ENCODE assay signal across 1 cellular context in the genomic region with DNA sequence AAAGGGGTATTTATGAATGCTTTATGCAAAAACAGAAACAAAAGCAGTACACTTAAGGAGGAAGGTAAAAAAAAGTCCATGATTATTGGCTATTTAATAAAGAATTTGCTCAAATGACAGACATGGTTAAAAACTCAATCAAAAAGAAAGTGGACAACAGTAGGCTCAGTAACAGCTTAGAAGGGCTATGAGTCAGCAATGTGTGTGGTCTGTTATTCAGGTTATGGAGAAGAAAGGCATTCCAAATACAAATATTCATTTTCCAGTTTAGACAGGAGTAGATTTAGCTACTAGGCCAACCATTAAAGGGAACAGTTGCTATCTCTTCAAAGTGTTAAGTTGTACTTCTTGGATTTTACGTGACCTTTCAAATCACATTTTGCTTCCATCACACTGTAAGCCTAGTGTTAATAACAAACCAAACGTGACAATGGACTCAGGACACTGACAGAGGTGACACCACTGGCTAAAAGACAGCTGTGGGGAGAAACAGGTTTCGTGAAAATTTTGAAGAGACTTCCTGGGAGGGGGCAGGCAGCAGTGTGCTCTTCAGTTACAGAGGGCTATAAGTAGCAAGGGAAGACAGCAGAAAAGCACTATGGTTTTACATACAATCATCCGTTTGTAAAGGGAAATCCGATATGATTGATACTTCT.
TF ChIP-seq lines count a peak whose summit lies in the region.

No MANE protein-coding gene starts in this region.

TF ChIP-seq in IMR-90, 13 proteins besides CTCF, POLR2A, EP300 and RAD21:
- no peak for TF ChIP-seq SMC3 (IDR thresholded peaks at IDR 0.05; ENCODE audit: low read depth, low read length)
- TF ChIP-seq FOS (IDR thresholded peaks at IDR 0.05; ENCODE audit: low read depth, low read length), result 0 out of 2 replicates have a peak, but pooled peaks have one; percentile 10
- TF ChIP-seq BHLHE40 (IDR thresholded peaks at IDR 0.05; ENCODE audit: low read depth, low read length), result no peak
- no peak for TF ChIP-seq RFX5 (IDR thresholded peaks at IDR 0.05; ENCODE audit: low read depth, low read length)
- TF ChIP-seq NFE2L2 (IDR thresholded peaks at IDR 0.05; ENCODE audit: low read depth, low read length), result 0 out of 2 replicates have a peak, but pooled peaks have one; percentile 22
